Comparison of ENCODE assay signal across 25 cellular contexts in the genomic region with DNA sequence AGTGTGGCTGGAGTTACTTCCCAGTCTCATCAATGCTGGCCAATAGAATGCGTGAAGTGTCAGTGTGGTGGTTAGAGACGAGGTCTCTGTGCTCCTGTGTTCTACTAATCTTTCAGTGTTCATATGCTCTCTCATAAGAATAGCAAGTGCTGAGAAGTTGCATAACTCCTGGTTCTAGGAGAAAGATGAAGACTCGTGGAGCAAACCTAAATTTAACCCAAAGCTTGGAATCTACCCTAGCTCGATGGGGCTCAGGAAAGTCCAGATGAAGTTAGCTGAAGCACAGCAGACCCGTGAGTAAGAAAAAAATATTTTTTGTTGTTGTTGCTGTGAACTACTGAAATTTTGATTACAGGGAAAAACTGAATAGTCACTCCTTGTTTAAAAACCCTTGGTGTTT.
"Had no signal": no experiment of that assay in that cellular context is flagged by ENCODE, and none has a peak within 500 bp of the region (broad histone marks: within the 10 kb centered on the region; RNA-seq: fewer than 3 reads in every experiment).

No MANE protein-coding gene starts in this region.

- H3K4me3 ChIP-seq: left lung, lower lobe of right lung, pancreas, prostate gland, skin epidermis, stomach, suprapubic skin, tibial nerve, uterus had no signal

- H3K27ac ChIP-seq: left lung, lower lobe of right lung, pancreas, prostate gland, skin epidermis, stomach, suprapubic skin, tibial nerve, uterus had no signal

- DNase-seq: hippocampal formation; kidney; left colon; left lung; lower lobe of right lung; mammary epithelial cell; mesenchymal stem cell; naive thymus-derived CD8-positive, alpha-beta T cell; nucleus accumbens; pancreas; retina; right cardiac atrium; stimulated activated CD4-positive, alpha-beta T cell treated with anti-CD3 and anti-CD28 coated beads, Interleukin-12 subunit alpha, Interleukin-12 subunit beta, amount 100 ng/mL, for 4 hours; stimulated activated CD4-positive, alpha-beta T cell treated with anti-CD3 and anti-CD28 coated beads, Interleukin-15, amount 100 ng/mL, for 24 hours; stimulated activated CD4-positive, alpha-beta T cell treated with anti-CD3 and anti-CD28 coated beads, Interleukin-2, amount 100 ng/mL, for 24 hours; stimulated activated CD4-positive, alpha-beta T cell treated with anti-CD3 and anti-CD28 coated beads, Interleukin-4, amount 100 ng/mL, for 1 hour; stimulated activated naive B cell treated with anti-CD40 and anti-IgM and Interleukin-4, amounts not matched to agents 10 μg/mL and 1 μg/mL and 100 μg/mL, for 72 hours; stimulated activated naive CD8-positive, alpha-beta T cell treated with anti-CD3 and anti-CD28 coated beads, Interleukin-15, Interleukin-2, amounts not matched to agents 100 U/mL and 50 U/mL, for 24 hours; stomach; uterus had no signal

- H3K27me3 ChIP-seq: left lung, pancreas, stomach, suprapubic skin, tibial nerve, uterus had no signal

- ATAC-seq: left colon; left lung; lower lobe of right lung; naive thymus-derived CD8-positive, alpha-beta T cell; pancreas; right cardiac atrium; sciatic nerve; stimulated activated naive B cell treated with anti-CD40 and anti-IgM and Interleukin-4, amounts not matched to agents 10 μg/mL and 1 μg/mL and 100 μg/mL, for 72 hours; stimulated activated naive CD8-positive, alpha-beta T cell treated with anti-CD3 and anti-CD28 coated beads, Interleukin-15, Interleukin-2, amounts not matched to agents 100 U/mL and 50 U/mL, for 24 hours had no signal
